ENCODE assay signal across 8 cellular contexts in the genomic region with DNA sequence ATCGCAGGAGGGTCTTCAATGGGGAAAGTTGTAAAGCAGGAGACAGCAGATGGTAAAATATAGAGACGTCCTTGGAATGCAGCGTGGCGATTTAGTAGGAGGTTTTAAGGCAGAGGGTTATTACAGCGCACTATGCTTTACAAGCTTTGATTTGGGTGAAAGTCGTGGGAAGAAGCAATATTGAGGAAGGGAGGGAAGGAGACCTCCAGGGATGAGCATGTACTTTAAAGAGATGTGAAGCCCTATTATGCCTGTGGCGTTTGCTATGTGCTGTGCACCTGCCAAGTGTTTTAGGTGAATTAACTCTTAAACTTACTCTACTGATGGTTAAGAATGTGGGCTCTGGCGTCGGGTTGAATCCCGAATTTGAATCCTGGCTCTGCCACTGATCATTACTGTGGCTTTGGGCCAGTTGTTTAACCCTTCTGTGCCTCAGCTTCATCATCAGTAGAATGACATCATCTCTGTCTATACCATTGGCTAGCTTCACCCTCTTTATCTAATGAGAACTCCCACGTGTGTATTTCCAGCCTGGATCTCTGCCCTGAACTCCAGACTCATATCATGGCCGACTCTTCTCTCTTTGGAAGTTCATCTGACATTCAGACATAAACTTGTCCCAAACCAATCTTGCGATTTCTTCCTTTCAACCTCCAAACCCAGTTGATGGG. TPM values are rescaled to one million over a fixed set of nuclear protein-coding genes. Genes with fewer than 3 reads are reported as not detected.
A peak's percentile ranks its signal among the peaks of the same experiment; 100 is the strongest.
DNase-seq lines count a peak whose midpoint lies in the region; ATAC-seq and TF ChIP-seq lines count a peak whose summit lies in the region.

No MANE protein-coding gene starts in this region.

- POLR2A ChIA-PET in AG04450 (lab: Yijun Ruan, JAX), result interaction anchor here (0.6 to 1.4 kb wide), 9 partner anchors 9 to 397 kb away, joined by 3 to 8 read pairs (median 4); partner anchors contain the start of genes MYPOP, NOVA2 and SYMPK

- peaks cover 4% of the 10 kb centered on the region for H3K79me2 ChIP-seq in mesendoderm (ENCODE audit: control insufficient read depth, insufficient read depth, low read length)

- H2BK120ac ChIP-seq in mesendoderm (ENCODE audit: low read depth, low read length), result no peak overlapping the region

- H2AK5ac ChIP-seq in mesendoderm (ENCODE audit: low read length), result no peak overlapping the region

- H3K36me3 ChIP-seq in mesendoderm (ENCODE audit: control insufficient read depth, insufficient read depth, low read length), result no peaks in the 10 kb centered on the region

- H3K27me3 ChIP-seq in AG04450 (ENCODE audit: control insufficient read depth, insufficient read depth, low read length) (peaks cover under 1% of the 10 kb centered on the region), mesendoderm (ENCODE audit: insufficient read depth, low read length, poor library complexity) (no peaks in the 10 kb centered on the region)

- H4K5ac ChIP-seq in mesendoderm (ENCODE audit: low read length), result no peak overlapping the region

- H4K8ac ChIP-seq in mesendoderm (ENCODE audit: low read depth, low read length), result no peak overlapping the region

- no peak overlapping the region for H2BK5ac ChIP-seq in mesendoderm (ENCODE audit: low read length)

- H3K56ac ChIP-seq in mesendoderm (ENCODE audit: low read length), result peak overlapping the region; percentile 90

- no peak for TF ChIP-seq CTCF in AG04450 (IDR thresholded peaks at IDR 0.05; ENCODE audit: low read depth, low read length)

- H3K4ac ChIP-seq in mesendoderm (ENCODE audit: low read depth, low read length), result no peak overlapping the region

- no peak overlapping the region for H2BK15ac ChIP-seq in mesendoderm (replicated peaks; ENCODE audit: low read depth)

- H3K4me3 ChIP-seq in AG04450 (ENCODE audit: low read depth, low read length), result peak overlapping the region; percentile 95
- H3K4me3 ChIP-seq in mesendoderm (ENCODE audit: low read length), result peak overlapping the region; percentile 79

- ATAC-seq in GM19463 (IDR thresholded peaks at IDR 0.05; ENCODE audit: unreplicated experiment) (no peak), HG02852 (IDR thresholded peaks at IDR 0.05; ENCODE audit: unreplicated experiment) (no peak)

- no peaks in the 10 kb centered on the region; the same call in 1 of the 2 replicates for H3K9me3 ChIP-seq in AG04450 (ENCODE audit: control insufficient read depth, insufficient read depth, low read length)

- CTCF ChIA-PET in AG04450 (lab: Charles Lee), result interaction anchor here (1.0 to 2.5 kb wide), 3 partner anchors 14 to 81 kb away, joined by 5 to 11 read pairs (median 7); no protein-coding TSS in a partner anchor

- peak overlapping the region; percentile 83 for H3K9ac ChIP-seq in mesendoderm (ENCODE audit: low read length)

- peaks cover 8% of the 10 kb centered on the region for H3K79me1 ChIP-seq in mesendoderm (ENCODE audit: low read length)

- WGBS in mesendoderm (ENCODE audit: extremely low coverage, insufficient coverage, low lambda C conversion rate), result no CpG with 5 or more reads among the region's 13 CpGs

- H3K27ac ChIP-seq in AG04450 (ENCODE audit: low read depth, low read length) (no peak overlapping the region), caudate nucleus (ENCODE audit: low read depth, low read length) (peak overlapping the region; percentile 59), mesendoderm (ENCODE audit: low read depth, low read length) (no peak overlapping the region)

- peak overlapping the region; percentile 77 for H3K18ac ChIP-seq in mesendoderm (ENCODE audit: low read length)

- DNase-seq in AG04450 (ENCODE audit: low read depth, low spot score) (no peak), KG1 (lab: John Stamatoyannopoulos, UW) (peak; percentile 42), caudate nucleus (lab: John Stamatoyannopoulos, UW) (no peak), mesendoderm (no peak), NAMALWA (ENCODE audit: low spot score) (no peak)
- DNase-seq in effector CD8-positive, alpha-beta T cell (lab: John Stamatoyannopoulos, UW), result no peak

- peaks cover 5% of the 10 kb centered on the region for H3K4me1 ChIP-seq in mesendoderm (ENCODE audit: control insufficient read depth, low read depth, low read length)

- H3K4me2 ChIP-seq in mesendoderm (ENCODE audit: low read length), result peak overlapping the region; percentile 89

- H3K23ac ChIP-seq in mesendoderm (ENCODE audit: low read length), result no peak overlapping the region

RNA-seq across cellular contexts. Expression of gene CCDC61, which starts 0.6 kb away (rescaled TPM):
- polyA plus RNA-seq in AG04450 (2011; rRNA removed), result 4.2 and 6.8 TPM in 2 replicates
- polyA minus RNA-seq in AG04450 (2011; rRNA and poly(A)+ RNA removed), result 5.3 and 6.0 TPM in 2 replicates
- 4.3 TPM for polyA plus RNA-seq in mesendoderm (2013, experiment 1 of 2)
- 4.6 TPM for polyA plus RNA-seq in mesendoderm (2013, experiment 2 of 2)

RNA-seq across cellular contexts. Expression of gene NOVA2, which starts 22.2 kb away (rescaled TPM):
- polyA plus RNA-seq in AG04450 (2011; rRNA removed), result 0.02 TPM in 1 of 2 replicates, not detected in the other
- polyA minus RNA-seq in AG04450 (2011; rRNA and poly(A)+ RNA removed), result 0.04 and 0.23 TPM in 2 replicates
- 0.93 TPM for polyA plus RNA-seq in mesendoderm (2013, experiment 1 of 2)
- polyA plus RNA-seq in mesendoderm (2013, experiment 2 of 2), result 0.98 TPM

RNA-seq across cellular contexts. Expression of gene PGLYRP1, which starts 27.0 kb away (rescaled TPM):
- polyA plus RNA-seq in AG04450 (2011; rRNA removed), result not detected in 2 replicates
- not detected in 2 replicates for polyA minus RNA-seq in AG04450 (2011; rRNA and poly(A)+ RNA removed)
- 0.06 TPM for polyA plus RNA-seq in mesendoderm (2013, experiment 1 of 2)
- not detected for polyA plus RNA-seq in mesendoderm (2013, experiment 2 of 2)

RNA-seq across cellular contexts. Expression of gene IGFL4, which starts 45.0 kb away (rescaled TPM):
- polyA plus RNA-seq in AG04450 (2011; rRNA removed), result not detected in 2 replicates
- not detected in 2 replicates for polyA minus RNA-seq in AG04450 (2011; rRNA and poly(A)+ RNA removed)
- polyA plus RNA-seq in mesendoderm (2013, experiment 1 of 2), result 0.06 TPM
- 0.04 TPM for polyA plus RNA-seq in mesendoderm (2013, experiment 2 of 2)
